In the genomic region with DNA sequence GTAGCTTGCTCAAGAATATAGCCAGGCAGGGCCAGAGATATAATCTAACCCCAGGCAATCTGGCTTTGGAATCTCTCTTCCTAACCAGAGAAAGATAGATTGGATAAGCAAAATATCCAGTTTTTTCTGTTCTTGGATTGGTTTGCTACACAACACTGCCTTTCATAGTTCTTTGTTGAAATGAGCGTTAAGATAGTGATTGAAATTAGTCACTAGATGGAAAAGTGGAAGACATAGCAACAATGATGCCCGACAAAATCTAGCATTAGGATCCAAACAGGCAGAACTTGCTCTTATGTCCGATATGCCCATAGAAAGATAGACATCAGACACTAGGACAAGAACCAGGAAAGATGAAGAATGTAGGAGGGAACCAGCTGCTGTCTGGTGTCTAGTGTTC, we compare ENCODE assay signal across 26 cellular contexts.
"Had no signal": no experiment of that assay in that cellular context is flagged by ENCODE, and none has a peak within 500 bp of the region (broad histone marks: within the 10 kb centered on the region; RNA-seq: fewer than 3 reads in every experiment).

No MANE protein-coding gene starts in this region.

- H3K27me3 ChIP-seq: stomach, suprapubic skin, testis, thyroid gland, tibial artery, tibial nerve, transverse colon, upper lobe of left lung, upper lobe of right lung, uterus, vagina had no signal

- H3K4me3 ChIP-seq: stomach, suprapubic skin, testis, thoracic aorta, thyroid gland, tibial artery, tibial nerve, transverse colon, upper lobe of left lung, upper lobe of right lung, uterus, vagina had no signal

- H3K36me3 ChIP-seq: stomach, suprapubic skin, thoracic aorta, thyroid gland, tibial artery, tibial nerve, transverse colon, upper lobe of left lung, upper lobe of right lung, uterus, vagina had no signal

- DNase-seq: stimulated activated CD4-positive, alpha-beta T cell treated with anti-CD3 and anti-CD28 coated beads, Interleukin-2, amount 100 ng/mL, for 24 hours; stimulated activated CD4-positive, alpha-beta T cell treated with anti-CD3 and anti-CD28 coated beads, Interleukin-2, amount 100 ng/mL, for 48 hours; stimulated activated CD4-positive, alpha-beta T cell treated with anti-CD3 and anti-CD28 coated beads, Interleukin-4, amount 100 ng/mL, for 1 hour; stimulated activated CD4-positive, alpha-beta T cell treated with anti-CD3 and anti-CD28 coated beads, Interleukin-4, amount 100 ng/mL, for 24 hours; stimulated activated CD4-positive, alpha-beta T cell treated with anti-CD3 and anti-CD28 coated beads, Interleukin-4, amount 100 ng/mL, for 4 hours; stimulated activated CD8-positive, alpha-beta memory T cell treated with anti-CD3 and anti-CD28 coated beads, Interleukin-4, amount 100 ng/mL, for 48 hours; stimulated activated naive B cell treated with anti-CD40 and anti-IgM and Interleukin-4, amounts not matched to agents 10 μg/mL and 1 μg/mL and 100 μg/mL, for 72 hours; stimulated activated naive CD4-positive, alpha-beta T cell; stimulated activated naive CD4-positive, alpha-beta T cell treated with Interleukin-2 at 50 U/mL for 16 hours; stimulated activated naive CD8-positive, alpha-beta T cell treated with anti-CD3 and anti-CD28 coated beads, Interleukin-15, amount 100 ng/mL, for 72 hours; stimulated activated naive CD8-positive, alpha-beta T cell treated with anti-CD3 and anti-CD28 coated beads, Interleukin-15, Interleukin-2, amounts not matched to agents 100 U/mL and 50 U/mL, for 24 hours; stomach; substantia nigra; testis; thyroid gland; tibial artery; transverse colon; upper lobe of left lung; upper lobe of right lung; uterus had no signal

- ATAC-seq: stimulated activated effector memory CD8-positive, alpha-beta T cell treated with anti-CD3 and anti-CD28 coated beads, Interleukin-12 subunit alpha, Interleukin-12 subunit beta, amount 100 ng/mL, for 72 hours; stimulated activated memory B cell treated with anti-CD40 and anti-IgM and Interleukin-4, amounts not matched to agents 10 μg/mL and 1 μg/mL and 100 μg/mL, for 72 hours; stimulated activated naive B cell treated with anti-CD40 and anti-IgM and Interleukin-4, amounts not matched to agents 10 μg/mL and 1 μg/mL and 100 μg/mL, for 72 hours; stimulated activated naive CD8-positive, alpha-beta T cell treated with anti-CD3 and anti-CD28 coated beads, Interleukin-15, amount 100 ng/mL, for 72 hours; stimulated activated naive CD8-positive, alpha-beta T cell treated with anti-CD3 and anti-CD28 coated beads, Interleukin-15, Interleukin-2, amounts not matched to agents 100 U/mL and 50 U/mL, for 24 hours; upper lobe of right lung had no signal

- H3K27ac ChIP-seq: stomach, suprapubic skin, testis, thoracic aorta, thyroid gland, tibial artery, tibial nerve, transverse colon, upper lobe of left lung, upper lobe of right lung, uterus, vagina had no signal

- H3K4me1 ChIP-seq: stomach, suprapubic skin, testis, thyroid gland, tibial nerve, transverse colon, upper lobe of left lung, upper lobe of right lung, uterus, vagina had no signal

- H3K9me3 ChIP-seq: suprapubic skin, testis, thoracic aorta, thyroid gland, transverse colon, upper lobe of left lung, upper lobe of right lung, uterus, vagina had no signal
